Comparison of ENCODE assay signal across 12 cellular contexts in genomic region chr22:45887202-45888131, GRCh38.
A peak's percentile ranks its signal among the peaks of the same experiment; 100 is the strongest.
DNase-seq lines count a peak whose midpoint lies in the region; ATAC-seq and TF ChIP-seq lines count a peak whose summit lies in the region.
"Had no signal": no experiment of that assay in that cellular context is flagged by ENCODE, and none has a peak within 500 bp of the region (broad histone marks: within the 10 kb centered on the region; RNA-seq: fewer than 3 reads in every experiment).

No MANE protein-coding gene starts in this region.

- CTCF ChIA-PET in HEK293 (lab: Yijun Ruan, JAX) (interaction anchor here (0.6 to 1.4 kb wide), 2 partner anchors 24 to 450 kb away, joined by 3 to 4 read pairs; no protein-coding TSS in a partner anchor), PC-9 (lab: Charles Lee) (no interaction called here)

- H3K9me3 ChIP-seq in HEK293 (ENCODE audit: control insufficient read depth, insufficient read depth, low read depth, low read length) (no peaks in the 10 kb centered on the region), PC-9 (ENCODE audit: insufficient read depth, low read depth) (no peaks in the 10 kb centered on the region)

- DNase-seq in PC-9 (peak; percentile 90 to 96), glomerular visceral epithelial cell (ENCODE audit: extremely low spot score) (peak; percentile 16), sciatic nerve (ENCODE audit: low spot score) (peak; percentile 25), NOMO-1 treated with DMSO at 0.1 percent for 48 hours (lab: John Stamatoyannopoulos, UW; ENCODE audit: unreplicated experiment) (no peak), H4 (ENCODE audit: low spot score) (no peak)
- DNase-seq: activated CD4-positive, alpha-beta T cell treated with anti-CD3 and anti-CD28 coated beads for 1 hour; activated T-cell treated with anti-CD3 and anti-CD28 coated beads, Interleukin-2, amount 50 U/mL, for 24 hours; NCI-H1092 had no signal

- peaks cover 16% of the 10 kb centered on the region; the same call in 1 of the 2 replicates for H3F3A ChIP-seq in PC-9 (ENCODE audit: insufficient read depth, low read depth)

- H3K9me2 ChIP-seq in PC-9 (ENCODE audit: insufficient read depth), result no peaks in the 10 kb centered on the region

- H3K4me3 ChIP-seq in HEK293 (ENCODE audit: low read depth, low read length) (no peak overlapping the region), PC-9 (no peak overlapping the region)
- H3K4me3 ChIP-seq: coronary artery, GM23338 had no signal

- H3K4me1 ChIP-seq in HEK293 (ENCODE audit: control insufficient read depth, insufficient read depth, low read length), result no peaks in the 10 kb centered on the region
- peaks cover 15% of the 10 kb centered on the region for H3K4me1 ChIP-seq in PC-9 (replicated peaks; ENCODE audit: insufficient read depth)

- no peaks in the 10 kb centered on the region for H4K20me1 ChIP-seq in PC-9 (ENCODE audit: insufficient read depth)

- TF ChIP-seq CTCF in HEK293 (tag by site-specific recombination; IDR thresholded peaks at IDR 0.05), result no peak
- TF ChIP-seq CTCF in PC-9 (conservative IDR thresholded peaks at IDR 0.05), result no peak

- POLR2A ChIA-PET in HEK293 (lab: Yijun Ruan, JAX) (no interaction called here), PC-9 (lab: Charles Lee; ENCODE audit: unreplicated experiment) (no interaction called here)

- BruUV-seq in PC-9 (replicated peaks; lab: Mats Ljungman, UMichigan), result no TSS peak

- intact Hi-C loops in PC-9 (cut with micrococcal nuclease; ENCODE audit: unreplicated experiment), result loop anchor here (1.0 to 2.0 kb wide), 3 partner anchors 23 to 39 kb away; no protein-coding TSS in a partner anchor
- intact Hi-C loops in sciatic nerve (cut with DNase I), result no loop called here

- no peak overlapping the region for H3K27ac ChIP-seq in HEK293 (ENCODE audit: extremely low read depth, low read depth, low read length)
- H3K27ac ChIP-seq in PC-9, result no peak overlapping the region
- H3K27ac ChIP-seq: coronary artery had no signal

- H3K79me2 ChIP-seq in PC-9 (ENCODE audit: low read depth), result no peaks in the 10 kb centered on the region

- H3K36me3 ChIP-seq in HEK293 (ENCODE audit: control insufficient read depth in 2 of 2, insufficient read depth in 1 of 2, low read length in 2 of 2) (no peaks in the 10 kb centered on the region), PC-9 (ENCODE audit: low read depth) (no peaks in the 10 kb centered on the region)

- no peak for ATAC-seq in sciatic nerve
- no peak for ATAC-seq in HG03342 (IDR thresholded peaks at IDR 0.05; ENCODE audit: unreplicated experiment)
- ATAC-seq: GM23338 had no signal

- peak overlapping the region; percentile 9; the same call in 1 of the 2 replicates for H3K4me2 ChIP-seq in PC-9
- H3K4me2 ChIP-seq: GM23338 had no signal

- no peak overlapping the region for H2AFZ ChIP-seq in PC-9
- H2AFZ ChIP-seq: GM23338 had no signal

- H3K27me3 ChIP-seq in PC-9 (ENCODE audit: insufficient read depth, low read depth), result no peaks in the 10 kb centered on the region

TF ChIP-seq in HEK293, 187 proteins besides CTCF, POLR2A, EP300 and RAD21:
- TF ChIP-seq GLI4 (tag by site-specific recombination; IDR thresholded peaks at IDR 0.05) (peak; percentile 77; the same call in 1 of the 2 replicates), ZNF561 (tag by site-specific recombination; IDR thresholded peaks at IDR 0.05; ENCODE audit: borderline replicate concordance) (no peak), ZNF777 (tag by site-specific recombination; IDR thresholded peaks at IDR 0.05; ENCODE audit: borderline replicate concordance) (0 out of 2 replicates have a peak, but pooled peaks have one; percentile 29), ZBTB26 (tag by site-specific recombination; optimal IDR thresholded peaks at IDR 0.05) (peak; percentile 26), ZNF18 (tag by site-specific recombination; IDR thresholded peaks at IDR 0.05) (peak; percentile 100), ZNF311 (tag by site-specific recombination; IDR thresholded peaks at IDR 0.05; ENCODE audit: borderline replicate concordance) (peak; percentile 77; the same call in 1 of the 2 replicates), ZSCAN4 (tag by site-specific recombination; IDR thresholded peaks at IDR 0.05) (peak; percentile 89), ZNF362 (tag by site-specific recombination; IDR thresholded peaks at IDR 0.05) (no peak), PRDM1 (tag by site-specific recombination; IDR thresholded peaks at IDR 0.05) (peak; percentile 65), ZNF148 (tag by site-specific recombination; IDR thresholded peaks at IDR 0.05; ENCODE audit: borderline replicate concordance) (peak; percentile 46; the same call in 1 of the 2 replicates), ZBTB7A (tag by site-specific recombination; IDR thresholded peaks at IDR 0.05; ENCODE audit: low read depth) (peak; percentile 11; the same call in 1 of the 2 replicates), KLF16 (tag by site-specific recombination; IDR thresholded peaks at IDR 0.05) (no peak), ZNF248 (tag by site-specific recombination; IDR thresholded peaks at IDR 0.05) (0 out of 2 replicates have a peak, but pooled peaks have one; percentile 35), KLF8 (tag by site-specific recombination; IDR thresholded peaks at IDR 0.05) (no peak), ZNF23 (tag by site-specific recombination; IDR thresholded peaks at IDR 0.05; ENCODE audit: borderline replicate concordance) (no peak), ZNF776 (tag by site-specific recombination; IDR thresholded peaks at IDR 0.05; ENCODE audit: borderline replicate concordance) (peak; percentile 54; the same call in 1 of the 2 replicates)
TF ChIP-seq in HEK293: peak in this region for 11.

Comparison
In these comparisons a context has a peak if more than half of its experiments do, and no peak if none do; other contexts are left out.
1. DNase-seq: peak in PC-9 (2 of 2), glomerular visceral epithelial cell (single experiment) and sciatic nerve (single experiment); none in NOMO-1 treated with DMSO at 0.1 percent for 48 hours (single experiment) and H4 (single experiment).